ENCODE assay signal across 27 cellular contexts in genomic region chrX:122850326-122850725, GRCh38.
"Had no signal": no experiment of that assay in that cellular context is flagged by ENCODE, and none has a peak within 500 bp of the region (broad histone marks: within the 10 kb centered on the region; RNA-seq: fewer than 3 reads in every experiment).

No MANE protein-coding gene starts in this region.

- H3K27ac ChIP-seq: ascending aorta, cardiac muscle cell, dorsolateral prefrontal cortex, gastroesophageal sphincter, heart left ventricle, neural progenitor cell, prostate gland, right atrium auricular region, upper lobe of right lung, VCaP had no signal

- H3K27me3 ChIP-seq: ascending aorta, cardiac muscle cell, gastroesophageal sphincter, heart left ventricle, neural progenitor cell, right atrium auricular region, upper lobe of right lung had no signal

- H3K4me3 ChIP-seq: ascending aorta, cardiac muscle cell, dorsolateral prefrontal cortex, gastroesophageal sphincter, heart left ventricle, mucosa of descending colon, neural progenitor cell, prostate gland, right atrium auricular region, upper lobe of right lung had no signal

- H3K4me3 Mint-ChIP-seq: immature natural killer cell; naive thymus-derived CD4-positive, alpha-beta T cell; neural progenitor cell; T-helper 1 cell treated with Interleukin-12 subunit alpha and Interleukin-12 subunit beta and Interleukin-4 antibody, amounts not matched to agents 30 μg/mL and 1 μg/mL, for 36 hours had no signal

- H3K27ac Mint-ChIP-seq: immature natural killer cell; naive thymus-derived CD4-positive, alpha-beta T cell; neural progenitor cell; T-helper 1 cell treated with Interleukin-12 subunit alpha and Interleukin-12 subunit beta and Interleukin-4 antibody, amounts not matched to agents 30 μg/mL and 1 μg/mL, for 36 hours had no signal

- H3K36me3 Mint-ChIP-seq: immature natural killer cell; naive thymus-derived CD4-positive, alpha-beta T cell; neural progenitor cell had no signal

- H3K4me1 Mint-ChIP-seq: immature natural killer cell; naive thymus-derived CD4-positive, alpha-beta T cell; neural progenitor cell had no signal

- H3K9me3 Mint-ChIP-seq: neural progenitor cell had no signal

- H3K36me3 ChIP-seq: ascending aorta, cardiac muscle cell, gastroesophageal sphincter, heart left ventricle, neural progenitor cell, prostate gland, right atrium auricular region, upper lobe of right lung had no signal

- DNase-seq: activated CD4-positive, alpha-beta T cell treated with anti-CD3 and anti-CD28 coated beads, Interleukin-2, amount 50 U/mL, for 1 hour; activated CD4-positive, CD25-positive, alpha-beta regulatory T cell treated with anti-CD3 and anti-CD28 coated beads, Interleukin-2, amount 50 U/mL, for 72 hours; activated CD8-positive, alpha-beta memory T cell treated with anti-CD3 and anti-CD28 coated beads for 24 hours; activated CD8-positive, alpha-beta memory T cell treated with anti-CD3 and anti-CD28 coated beads, Interleukin-2, amount 50 U/mL, for 48 hours; activated effector memory CD4-positive, alpha-beta T cell treated with Interleukin-2 at 50 U/mL for 16 hours; activated naive CD4-positive, alpha-beta T cell treated with anti-CD3 and anti-CD28 coated beads, Interleukin-2, amount 50 U/mL, for 16 hours; activated T-cell treated with anti-CD3 and anti-CD28 coated beads, Interleukin-2, amount 50 U/mL, for 48 hours; dorsolateral prefrontal cortex; heart left ventricle; immature natural killer cell; kidney glomerular epithelial cell; mesenchymal stem cell; mucosa of descending colon; naive thymus-derived CD4-positive, alpha-beta T cell; stimulated activated CD4-positive, alpha-beta T cell treated with anti-CD3 and anti-CD28 coated beads, Interleukin-12 subunit alpha, Interleukin-12 subunit beta, amount 100 ng/mL, for 4 hours; stimulated activated CD4-positive, alpha-beta T cell treated with anti-CD3 and anti-CD28 coated beads, Interleukin-1b, Interleukin-23, amount 100 ng/mL, for 48 hours; stimulated activated CD8-positive, alpha-beta memory T cell treated with anti-CD3 and anti-CD28 coated beads, Interleukin-4, amount 100 ng/mL, for 48 hours; stimulated activated naive CD4-positive, alpha-beta T cell; upper lobe of right lung had no signal

- H3K4me1 ChIP-seq: ascending aorta, gastroesophageal sphincter, heart left ventricle, neural progenitor cell, prostate gland, right atrium auricular region, upper lobe of right lung had no signal

- H3K9me3 ChIP-seq: ascending aorta, gastroesophageal sphincter, mucosa of descending colon, prostate gland, right atrium auricular region, upper lobe of right lung had no signal

- ATAC-seq: gastroesophageal sphincter; heart left ventricle; mucosa of descending colon; naive thymus-derived CD4-positive, alpha-beta T cell; upper lobe of right lung had no signal
